Comparison of ENCODE assay signal across 1 cellular context in genomic region chr2:105005170-105005569, GRCh38.
TF ChIP-seq lines count a peak whose summit lies in the region.

No MANE protein-coding gene starts in this region.

TF ChIP-seq in GM23338, 12 proteins besides CTCF, POLR2A, EP300 and RAD21 (continued from another document):
- 0 out of 2 replicates have a peak, but pooled peaks have one; percentile 2 for TF ChIP-seq ZNF462 (CRISPR knock-in tag; IDR thresholded peaks at IDR 0.05)
